In genomic region chrX:115190636-115191489, GRCh38 we compare ENCODE assay signal across 9 cellular contexts. TPM values are rescaled to one million over a fixed set of nuclear protein-coding genes. Genes with fewer than 3 reads are reported as not detected.
"Had no signal": no experiment of that assay in that cellular context is flagged by ENCODE, and none has a peak within 500 bp of the region (broad histone marks: within the 10 kb centered on the region; RNA-seq: fewer than 3 reads in every experiment).

No MANE protein-coding gene starts in this region.

- DNase-seq: GDM1, GF-D8 had no signal

- H3K4me3 ChIP-seq: GM12878 had no signal

- FAIRE-seq: G401.6, GM12878, GM12891, GM12892, GM18507, GM19239 had no signal

RNA-seq across cellular contexts. Expression of gene RBMXL3, which starts 1.7 kb away (rescaled TPM):
- total RNA-seq: G401, GM12878 had no signal
- polyA plus RNA-seq: GM12878 had no signal

RNA-seq across cellular contexts. Expression of gene LRCH2, which starts 43.0 kb away (rescaled TPM):
- total RNA-seq: GM12878 had no signal
